21 cellular contexts compared by ENCODE assay signal in genomic region chr11:116730568-116730967, GRCh38. TPM values are rescaled to one million over a fixed set of nuclear protein-coding genes. Genes with fewer than 3 reads are reported as not detected.
DNase-seq lines count a peak whose midpoint lies in the region; ATAC-seq and TF ChIP-seq lines count a peak whose summit lies in the region.
"Had no signal": no experiment of that assay in that cellular context is flagged by ENCODE, and none has a peak within 500 bp of the region (broad histone marks: within the 10 kb centered on the region; RNA-seq: fewer than 3 reads in every experiment).

No MANE protein-coding gene starts in this region.

- ATAC-seq in upper lobe of right lung = no peak
- ATAC-seq: naive thymus-derived CD8-positive, alpha-beta T cell had no signal

- no peak overlapping the region for H2BK15ac ChIP-seq in mesenchymal stem cell (ENCODE audit: low read depth, poor library complexity, severe bottlenecking)

- no peak overlapping the region for H2BK5ac ChIP-seq in mesenchymal stem cell (ENCODE audit: low read depth, low read length, poor library complexity, severe bottlenecking)

- H2AK5ac ChIP-seq in mesenchymal stem cell (ENCODE audit: low read length, severe bottlenecking) = no peak overlapping the region

- no peak overlapping the region for H2BK12ac ChIP-seq in mesenchymal stem cell (ENCODE audit: low read length in 2 of 2)

- H3K4me3 ChIP-seq in mesenchymal stem cell (ENCODE audit: insufficient read depth in 1 of 2, low read depth in 1 of 2, low read length in 2 of 2) = no peak overlapping the region
- no peak overlapping the region for H3K4me3 ChIP-seq in upper lobe of right lung
- H3K4me3 ChIP-seq: HAP-1, hepatocyte, smooth muscle cell had no signal

- H3K27me3 ChIP-seq in mesenchymal stem cell (ENCODE audit: control insufficient read depth in 1 of 2, insufficient read depth in 1 of 2, low read length in 2 of 2) (peaks cover 32 to 54% of the 10 kb centered on the region in 2 experiments), upper lobe of right lung (peaks cover 4% of the 10 kb centered on the region)

- H3K23ac ChIP-seq in mesenchymal stem cell (ENCODE audit: low read length in 2 of 2) = no peak overlapping the region

- DNase-seq in caudate nucleus (lab: John Stamatoyannopoulos, UW) (peak in 22 of 61 donors; percentile 8 to 63 (median 30)), head of caudate nucleus (peak in 24 of 42 donors; percentile 28 to 83 (median 53)), mesenchymal stem cell (no peak), upper lobe of right lung (peak; percentile 42), DMS53 treated with DMSO at 0.1 percent for 48 hours (lab: John Stamatoyannopoulos, UW; ENCODE audit: unreplicated experiment) (no peak), HuH-7 (ENCODE audit: low spot score) (no peak), HFFc6 (no peak)
- DNase-seq: activated CD4-positive, alpha-beta memory T cell treated with anti-CD3 and anti-CD28 coated beads, Interleukin-2, amount 10 ng/mL, durations not matched to agents 7 days and 5 days; activated naive CD4-positive, alpha-beta T cell treated with Interleukin-2 at 50 U/mL for 16 hours; MV-4-11; naive thymus-derived CD8-positive, alpha-beta T cell; NCI-H187; RPMI8226; stimulated activated CD4-positive, alpha-beta T cell treated with anti-CD3 and anti-CD28 coated beads, Interleukin-4, amount 100 ng/mL, for 1 hour; T-helper 9 cell had no signal

- TF ChIP-seq CTCF in upper lobe of right lung (IDR thresholded peaks at IDR 0.05) = no peak
- no peak for TF ChIP-seq CTCF in HFFc6 (IDR thresholded peaks at IDR 0.05)

- no peak overlapping the region for H3K27ac Mint-ChIP-seq in HFFc6
- H3K27ac Mint-ChIP-seq: activated CD4-positive, alpha-beta memory T cell treated with anti-CD3 and anti-CD28 coated beads, Interleukin-2, amount 10 ng/mL, durations not matched to agents 7 days and 5 days; naive thymus-derived CD8-positive, alpha-beta T cell; progenitor cell of endocrine pancreas; stimulated activated naive CD8-positive, alpha-beta T cell treated with anti-CD3 and anti-CD28 coated beads, Interleukin-15, Interleukin-2, amounts not matched to agents 100 ng/mL and 50 ng/mL, for 24 hours had no signal

- peaks cover 6% of the 10 kb centered on the region for H3K4me1 Mint-ChIP-seq in HFFc6 (ENCODE audit: low read depth)

- H3K9me3 Mint-ChIP-seq in HFFc6 = no peaks in the 10 kb centered on the region
- H3K9me3 Mint-ChIP-seq: activated CD4-positive, alpha-beta memory T cell treated with anti-CD3 and anti-CD28 coated beads, Interleukin-2, amount 10 ng/mL, durations not matched to agents 7 days and 5 days; naive thymus-derived CD8-positive, alpha-beta T cell; stimulated activated naive CD8-positive, alpha-beta T cell treated with anti-CD3 and anti-CD28 coated beads, Interleukin-15, Interleukin-2, amounts not matched to agents 100 ng/mL and 50 ng/mL, for 24 hours; type B pancreatic cell had no signal

- H3K27ac ChIP-seq in caudate nucleus (ENCODE audit: low read depth, low read length) (peak overlapping the region; percentile 91), mesenchymal stem cell (ENCODE audit: low read length, poor library complexity, severe bottlenecking) (no peak overlapping the region), upper lobe of right lung (no peak overlapping the region)
- H3K27ac ChIP-seq: hepatocyte had no signal

- no peak overlapping the region for H2AFZ ChIP-seq in mesenchymal stem cell (ENCODE audit: low read depth, low read length)
- H2AFZ ChIP-seq: hepatocyte had no signal

- H3K9me3 ChIP-seq in mesenchymal stem cell (ENCODE audit: control insufficient read depth, low read length) = no peaks in the 10 kb centered on the region
- no peaks in the 10 kb centered on the region for H3K9me3 ChIP-seq in upper lobe of right lung
- H3K9me3 ChIP-seq: HAP-1 had no signal

- no peak overlapping the region for H3K4me3 Mint-ChIP-seq in HFFc6
- H3K4me3 Mint-ChIP-seq: activated CD4-positive, alpha-beta memory T cell treated with anti-CD3 and anti-CD28 coated beads, Interleukin-2, amount 10 ng/mL, durations not matched to agents 7 days and 5 days; naive thymus-derived CD8-positive, alpha-beta T cell; stimulated activated naive CD8-positive, alpha-beta T cell treated with anti-CD3 and anti-CD28 coated beads, Interleukin-15, Interleukin-2, amounts not matched to agents 100 ng/mL and 50 ng/mL, for 24 hours had no signal

- no peaks in the 10 kb centered on the region for H3K79me1 ChIP-seq in mesenchymal stem cell (replicated peaks; ENCODE audit: low read length, poor library complexity, severe bottlenecking)

- no peak overlapping the region for H3K14ac ChIP-seq in mesenchymal stem cell (ENCODE audit: low read length in 2 of 2)

- no peak overlapping the region for H3K4ac ChIP-seq in mesenchymal stem cell (ENCODE audit: low read depth in 1 of 2, low read length in 2 of 2)

- H3K36me3 ChIP-seq in mesenchymal stem cell (ENCODE audit: control insufficient read depth in 1 of 2, insufficient read depth in 2 of 2, low read depth in 1 of 2, low read length in 2 of 2) (no peaks in the 10 kb centered on the region), upper lobe of right lung (no peaks in the 10 kb centered on the region)
- H3K36me3 ChIP-seq: HAP-1 had no signal

- 78% methylated on average over 5 of the region's 6 CpGs for WGBS in mesenchymal stem cell

- H4K91ac ChIP-seq in mesenchymal stem cell (ENCODE audit: low read length) = no peak overlapping the region

- H3K36me3 Mint-ChIP-seq in HFFc6 (ENCODE audit: low read depth) = no peaks in the 10 kb centered on the region
- H3K36me3 Mint-ChIP-seq: naive thymus-derived CD8-positive, alpha-beta T cell; type B pancreatic cell had no signal

- no peak overlapping the region for H4K8ac ChIP-seq in mesenchymal stem cell (ENCODE audit: low read length)

- intact Hi-C loops in head of caudate nucleus (cut with DNase I) (no loop called here), upper lobe of right lung (cut with DNase I) (no loop called here)

- peak overlapping the region; percentile 7 for H3K9ac ChIP-seq in mesenchymal stem cell (ENCODE audit: low read length)

- no peak overlapping the region for H3K18ac ChIP-seq in mesenchymal stem cell (ENCODE audit: low read depth in 1 of 2, low read length in 2 of 2)

- no peak overlapping the region for H3K4me2 ChIP-seq in mesenchymal stem cell (ENCODE audit: low read length, poor library complexity, severe bottlenecking)
- H3K4me2 ChIP-seq: hepatocyte, smooth muscle cell had no signal

- H2BK120ac ChIP-seq in mesenchymal stem cell (ENCODE audit: low read depth, low read length) = no peak overlapping the region

- peaks cover 34% of the 10 kb centered on the region for H3K27me3 Mint-ChIP-seq in HFFc6 (ENCODE audit: insufficient read depth)
- H3K27me3 Mint-ChIP-seq: activated CD4-positive, alpha-beta memory T cell treated with anti-CD3 and anti-CD28 coated beads, Interleukin-2, amount 10 ng/mL, durations not matched to agents 7 days and 5 days; stimulated activated naive CD8-positive, alpha-beta T cell treated with anti-CD3 and anti-CD28 coated beads, Interleukin-15, Interleukin-2, amounts not matched to agents 100 ng/mL and 50 ng/mL, for 24 hours had no signal

- peaks cover 19% of the 10 kb centered on the region for H3K4me1 ChIP-seq in mesenchymal stem cell (ENCODE audit: control insufficient read depth, insufficient read depth, low read depth, low read length)
- peaks cover 3% of the 10 kb centered on the region for H3K4me1 ChIP-seq in upper lobe of right lung
- H3K4me1 ChIP-seq: HAP-1 had no signal

RNA-seq across cellular contexts. Expression of gene BUD13, which starts 42.2 kb away (rescaled TPM):
- polyA plus RNA-seq in mesenchymal stem cell (2013, experiment 1 of 2) = 8.3 TPM
- 8.3 TPM for polyA plus RNA-seq in mesenchymal stem cell (2013, experiment 2 of 2)
- 17.7 TPM for total RNA-seq in upper lobe of right lung
- 10 to 100 TPM in 5 of 6 experiments, 1 to 10 TPM in 1; 9.1 to 14.3 (median 13.2) TPM for total RNA-seq in HFFc6 (2021; fragmentation: NEBNext Ultra II Directional; extraction: Animal tissue kit (Norgen Biotek cat#: 25700))

RNA-seq across cellular contexts. Expression of gene ZPR1, which starts 57.3 kb away (rescaled TPM):
- polyA plus RNA-seq in mesenchymal stem cell (2013, experiment 1 of 2) = 26.2 TPM
- 28.8 TPM for polyA plus RNA-seq in mesenchymal stem cell (2013, experiment 2 of 2)
- 43.1 TPM for total RNA-seq in upper lobe of right lung
- 10 to 100 TPM; 55.9 to 71.8 (median 64.4) TPM for total RNA-seq in HFFc6 (2021; fragmentation: NEBNext Ultra II Directional; extraction: Animal tissue kit (Norgen Biotek cat#: 25700))

Comparison
In these comparisons a context has a peak if more than half of its experiments do, and no peak if none do; other contexts are left out.
1. DNase-seq: peak in head of caudate nucleus (24 of 42) and upper lobe of right lung (single experiment); none in mesenchymal stem cell (single experiment), DMS53 treated with DMSO at 0.1 percent for 48 hours (single experiment), HuH-7 (single experiment) and HFFc6 (single experiment).